In the genomic region with DNA sequence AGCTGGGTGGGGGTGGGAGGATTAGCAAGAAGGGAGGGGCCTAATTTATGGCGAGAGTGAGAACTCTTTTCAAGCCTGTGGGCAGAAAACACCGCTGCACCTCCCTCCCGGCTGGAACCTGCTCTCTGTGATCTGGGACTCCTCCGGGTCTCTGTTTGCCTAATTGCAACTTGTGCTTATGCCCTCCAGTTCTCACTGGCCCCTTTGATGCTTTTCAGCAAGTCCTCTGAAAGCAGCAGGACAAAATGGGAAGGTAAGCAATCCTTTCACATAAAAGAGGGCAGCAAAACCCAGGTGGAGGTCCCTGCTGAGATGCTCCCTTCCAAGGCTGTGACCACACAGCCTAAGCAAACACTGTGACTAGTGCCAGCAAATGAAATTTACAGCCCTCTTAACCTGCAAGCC, we compare ENCODE assay signal across 1 cellular context.
TF ChIP-seq lines count a peak whose summit lies in the region.

No MANE protein-coding gene starts in this region.

TF ChIP-seq in GM23338, 12 proteins besides CTCF, POLR2A, EP300 and RAD21 (continued from another document):
- TF ChIP-seq, protein P1, sequence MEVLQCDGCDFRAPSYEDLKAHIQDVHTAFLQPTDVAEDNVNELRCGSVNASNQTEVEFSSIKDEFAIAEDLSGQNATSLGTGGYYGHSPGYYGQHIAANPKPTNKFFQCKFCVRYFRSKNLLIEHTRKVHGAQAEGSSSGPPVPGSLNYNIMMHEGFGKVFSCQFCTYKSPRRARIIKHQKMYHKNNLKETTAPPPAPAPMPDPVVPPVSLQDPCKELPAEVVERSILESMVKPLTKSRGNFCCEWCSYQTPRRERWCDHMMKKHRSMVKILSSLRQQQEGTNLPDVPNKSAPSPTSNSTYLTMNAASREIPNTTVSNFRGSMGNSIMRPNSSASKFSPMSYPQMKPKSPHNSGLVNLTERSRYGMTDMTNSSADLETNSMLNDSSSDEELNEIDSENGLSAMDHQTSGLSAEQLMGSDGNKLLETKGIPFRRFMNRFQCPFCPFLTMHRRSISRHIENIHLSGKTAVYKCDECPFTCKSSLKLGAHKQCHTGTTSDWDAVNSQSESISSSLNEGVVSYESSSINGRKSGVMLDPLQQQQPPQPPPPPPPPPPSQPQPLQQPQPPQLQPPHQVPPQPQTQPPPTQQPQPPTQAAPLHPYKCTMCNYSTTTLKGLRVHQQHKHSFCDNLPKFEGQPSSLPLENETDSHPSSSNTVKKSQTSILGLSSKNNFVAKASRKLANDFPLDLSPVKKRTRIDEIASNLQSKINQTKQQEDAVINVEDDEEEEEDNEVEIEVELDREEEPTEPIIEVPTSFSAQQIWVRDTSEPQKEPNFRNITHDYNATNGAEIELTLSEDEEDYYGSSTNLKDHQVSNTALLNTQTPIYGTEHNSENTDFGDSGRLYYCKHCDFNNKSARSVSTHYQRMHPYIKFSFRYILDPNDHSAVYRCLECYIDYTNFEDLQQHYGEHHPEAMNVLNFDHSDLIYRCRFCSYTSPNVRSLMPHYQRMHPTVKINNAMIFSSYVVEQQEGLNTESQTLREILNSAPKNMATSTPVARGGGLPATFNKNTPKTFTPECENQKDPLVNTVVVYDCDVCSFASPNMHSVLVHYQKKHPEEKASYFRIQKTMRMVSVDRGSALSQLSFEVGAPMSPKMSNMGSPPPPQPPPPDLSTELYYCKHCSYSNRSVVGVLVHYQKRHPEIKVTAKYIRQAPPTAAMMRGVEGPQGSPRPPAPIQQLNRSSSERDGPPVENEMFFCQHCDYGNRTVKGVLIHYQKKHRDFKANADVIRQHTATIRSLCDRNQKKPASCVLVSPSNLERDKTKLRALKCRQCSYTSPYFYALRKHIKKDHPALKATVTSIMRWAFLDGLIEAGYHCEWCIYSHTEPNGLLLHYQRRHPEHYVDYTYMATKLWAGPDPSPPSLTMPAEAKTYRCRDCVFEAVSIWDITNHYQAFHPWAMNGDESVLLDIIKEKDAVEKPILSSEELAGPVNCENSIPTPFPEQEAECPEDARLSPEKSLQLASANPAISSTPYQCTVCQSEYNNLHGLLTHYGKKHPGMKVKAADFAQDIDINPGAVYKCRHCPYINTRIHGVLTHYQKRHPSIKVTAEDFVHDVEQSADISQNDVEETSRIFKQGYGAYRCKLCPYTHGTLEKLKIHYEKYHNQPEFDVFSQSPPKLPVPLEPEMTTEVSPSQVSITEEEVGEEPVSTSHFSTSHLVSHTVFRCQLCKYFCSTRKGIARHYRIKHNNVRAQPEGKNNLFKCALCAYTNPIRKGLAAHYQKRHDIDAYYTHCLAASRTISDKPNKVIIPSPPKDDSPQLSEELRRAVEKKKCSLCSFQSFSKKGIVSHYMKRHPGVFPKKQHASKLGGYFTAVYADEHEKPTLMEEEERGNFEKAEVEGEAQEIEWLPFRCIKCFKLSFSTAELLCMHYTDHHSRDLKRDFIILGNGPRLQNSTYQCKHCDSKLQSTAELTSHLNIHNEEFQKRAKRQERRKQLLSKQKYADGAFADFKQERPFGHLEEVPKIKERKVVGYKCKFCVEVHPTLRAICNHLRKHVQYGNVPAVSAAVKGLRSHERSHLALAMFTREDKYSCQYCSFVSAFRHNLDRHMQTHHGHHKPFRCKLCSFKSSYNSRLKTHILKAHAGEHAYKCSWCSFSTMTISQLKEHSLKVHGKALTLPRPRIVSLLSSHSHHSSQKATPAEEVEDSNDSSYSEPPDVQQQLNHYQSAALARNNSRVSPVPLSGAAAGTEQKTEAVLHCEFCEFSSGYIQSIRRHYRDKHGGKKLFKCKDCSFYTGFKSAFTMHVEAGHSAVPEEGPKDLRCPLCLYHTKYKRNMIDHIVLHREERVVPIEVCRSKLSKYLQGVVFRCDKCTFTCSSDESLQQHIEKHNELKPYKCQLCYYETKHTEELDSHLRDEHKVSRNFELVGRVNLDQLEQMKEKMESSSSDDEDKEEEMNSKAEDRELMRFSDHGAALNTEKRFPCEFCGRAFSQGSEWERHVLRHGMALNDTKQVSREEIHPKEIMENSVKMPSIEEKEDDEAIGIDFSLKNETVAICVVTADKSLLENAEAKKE (CRISPR knock-in tag; IDR thresholded peaks at IDR 0.05), result peak; percentile 53; the same call in 1 of the 2 replicates
- TF ChIP-seq EZH2phosphoT487 (IDR thresholded peaks at IDR 0.05; ENCODE audit: unreplicated experiment), result no peak
- TF ChIP-seq, protein P2, sequence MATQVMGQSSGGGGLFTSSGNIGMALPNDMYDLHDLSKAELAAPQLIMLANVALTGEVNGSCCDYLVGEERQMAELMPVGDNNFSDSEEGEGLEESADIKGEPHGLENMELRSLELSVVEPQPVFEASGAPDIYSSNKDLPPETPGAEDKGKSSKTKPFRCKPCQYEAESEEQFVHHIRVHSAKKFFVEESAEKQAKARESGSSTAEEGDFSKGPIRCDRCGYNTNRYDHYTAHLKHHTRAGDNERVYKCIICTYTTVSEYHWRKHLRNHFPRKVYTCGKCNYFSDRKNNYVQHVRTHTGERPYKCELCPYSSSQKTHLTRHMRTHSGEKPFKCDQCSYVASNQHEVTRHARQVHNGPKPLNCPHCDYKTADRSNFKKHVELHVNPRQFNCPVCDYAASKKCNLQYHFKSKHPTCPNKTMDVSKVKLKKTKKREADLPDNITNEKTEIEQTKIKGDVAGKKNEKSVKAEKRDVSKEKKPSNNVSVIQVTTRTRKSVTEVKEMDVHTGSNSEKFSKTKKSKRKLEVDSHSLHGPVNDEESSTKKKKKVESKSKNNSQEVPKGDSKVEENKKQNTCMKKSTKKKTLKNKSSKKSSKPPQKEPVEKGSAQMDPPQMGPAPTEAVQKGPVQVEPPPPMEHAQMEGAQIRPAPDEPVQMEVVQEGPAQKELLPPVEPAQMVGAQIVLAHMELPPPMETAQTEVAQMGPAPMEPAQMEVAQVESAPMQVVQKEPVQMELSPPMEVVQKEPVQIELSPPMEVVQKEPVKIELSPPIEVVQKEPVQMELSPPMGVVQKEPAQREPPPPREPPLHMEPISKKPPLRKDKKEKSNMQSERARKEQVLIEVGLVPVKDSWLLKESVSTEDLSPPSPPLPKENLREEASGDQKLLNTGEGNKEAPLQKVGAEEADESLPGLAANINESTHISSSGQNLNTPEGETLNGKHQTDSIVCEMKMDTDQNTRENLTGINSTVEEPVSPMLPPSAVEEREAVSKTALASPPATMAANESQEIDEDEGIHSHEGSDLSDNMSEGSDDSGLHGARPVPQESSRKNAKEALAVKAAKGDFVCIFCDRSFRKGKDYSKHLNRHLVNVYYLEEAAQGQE (IDR thresholded peaks at IDR 0.05; ENCODE audit: unreplicated experiment), result no peak
- TF ChIP-seq JUNB (IDR thresholded peaks at IDR 0.05; ENCODE audit: unreplicated experiment), result no peak
- TF ChIP-seq EZH2 (IDR thresholded peaks at IDR 0.05; ENCODE audit: low read depth, unreplicated experiment), result no peak
- TF ChIP-seq CREB1 (CRISPR knock-in tag; IDR thresholded peaks at IDR 0.05; ENCODE audit: low read depth), result no peak
